In genomic region chr4:83484500-83485431, GRCh38 we compare ENCODE assay signal across 8 cellular contexts. TPM values are rescaled to one million over a fixed set of nuclear protein-coding genes. Genes with fewer than 3 reads are reported as not detected.
DNase-seq lines count a peak whose midpoint lies in the region; ATAC-seq, FAIRE-seq and TF ChIP-seq lines count a peak whose summit lies in the region.

Gene ABRAXAS1 (minus strand): TSS chr4:83485100. CDS start chr4:83485072, 28 bp downstream.

- H3K27ac ChIP-seq in keratinocyte (ENCODE audit: control insufficient read depth, insufficient read depth, low read length) = peak within 1 kb of the TSS; percentile 66

- H4K20me1 ChIP-seq in keratinocyte (ENCODE audit: control insufficient read depth, extremely low read depth, insufficient read depth, low read length) = no peaks in the 10 kb centered on the region

- DNase-seq in AG09319 (ENCODE audit: extremely low read depth, low read depth) = peak; percentile 79
- DNase-seq in NCI-H345 treated with DMSO at 0.1 percent for 48 hours (lab: John Stamatoyannopoulos, UW; ENCODE audit: unreplicated experiment) = peak; percentile 62
- peak; percentile 85 for DNase-seq in activated CD4-positive, CD25-positive, alpha-beta regulatory T cell treated with anti-CD3 and anti-CD28 coated beads, Interleukin-2, amount 50 U/mL, for 16 hours (ENCODE audit: low read depth, low spot score)
- DNase-seq in cerebellar cortex (ENCODE audit: low spot score) = peak; percentile 94
- peak; percentile 58 for DNase-seq in keratinocyte (ENCODE audit: low read depth, low spot score)
- DNase-seq in stimulated activated CD4-positive, alpha-beta T cell treated with anti-CD3 and anti-CD28 coated beads, Interleukin-12 subunit alpha, Interleukin-12 subunit beta, amount 100 ng/mL, for 48 hours (ENCODE audit: low read depth in 2 of 3, low spot score in 1 of 3) = peak; percentile 82 to 92 (median 84)

- ATAC-seq in GM19035 (IDR thresholded peaks at IDR 0.05; ENCODE audit: unreplicated experiment) (peak; percentile 96), HG03342 (IDR thresholded peaks at IDR 0.05; ENCODE audit: unreplicated experiment) (peak; percentile 95)

- FAIRE-seq in keratinocyte (lab: Jason Lieb, UNC) = no peak

- H3K36me3 ChIP-seq in keratinocyte (ENCODE audit: control insufficient read depth in 2 of 2, extremely low read depth in 1 of 2, insufficient read depth in 2 of 2, low read length in 2 of 2) = no peaks in the 10 kb centered on the region

- peak within 1 kb of the TSS; percentile 100 for H2AFZ ChIP-seq in keratinocyte (ENCODE audit: control insufficient read depth, low read length)

- dilution Hi-C loops in keratinocyte (cut with MboI; ENCODE audit: extremely low pct_ligation_motif_present, low sequenced_read_pairs) = no loop called here

- H3K27me3 ChIP-seq in keratinocyte (ENCODE audit: control insufficient read depth, extremely low read depth, insufficient read depth, low read length) = no peaks in the 10 kb centered on the region

- TF ChIP-seq CTCF in AG09319 (IDR thresholded peaks at IDR 0.05; ENCODE audit: low read depth, low read length) = no peak
- TF ChIP-seq CTCF in keratinocyte (optimal IDR thresholded peaks at IDR 0.05 in 1 of 3, IDR thresholded peaks at IDR 0.05 in 1 of 3, conservative IDR thresholded peaks at IDR 0.05 in 1 of 3; ENCODE audit: extremely low read depth in 1 of 3, insufficient read depth in 2 of 3, low read length in 3 of 3) = no peak

- peak within 1 kb of the TSS; percentile 63 to 93 (median 92) for H3K4me3 ChIP-seq in keratinocyte (ENCODE audit: control insufficient read depth in 2 of 3, extremely low read depth in 1 of 3, insufficient read depth in 2 of 3, low read depth in 1 of 3, low read length in 3 of 3)

- no peaks in the 10 kb centered on the region for H3K9me1 ChIP-seq in keratinocyte (ENCODE audit: control insufficient read depth, extremely low read depth, insufficient read depth, low read length)

- peak within 1 kb of the TSS; percentile 98 for H3K4me2 ChIP-seq in keratinocyte (ENCODE audit: control insufficient read depth, extremely low read depth, insufficient read depth, low read depth, low read length)

- H3K79me2 ChIP-seq in keratinocyte (ENCODE audit: control insufficient read depth, insufficient read depth, low read length) = no peaks in the 10 kb centered on the region

- peak within 1 kb of the TSS; percentile 84 for H3K9ac ChIP-seq in keratinocyte (ENCODE audit: control insufficient read depth, extremely low read depth, insufficient read depth, low read length)

- peaks cover 18% of the 10 kb centered on the region for H3K4me1 ChIP-seq in keratinocyte (ENCODE audit: control insufficient read depth, extremely low read depth, insufficient read depth, low read length)

- H3K9me3 ChIP-seq in keratinocyte (ENCODE audit: control insufficient read depth, low read depth, low read length) = no peaks in the 10 kb centered on the region

RNA-seq across cellular contexts. Expression of gene ABRAXAS1, which starts in this region (rescaled TPM):
- polyA plus RNA-seq in keratinocyte = 4.5 to 9.4 TPM (median 5.8 TPM) in 3 replicates
- polyA plus RNA-seq in keratinocyte (2011; ENCODE audit: low read depth) = 2.7 TPM
- 3.9 and 7.9 TPM in 2 replicates for polyA plus RNA-seq in keratinocyte (2011; cell fraction: cytosol; rRNA removed)
- polyA plus RNA-seq in keratinocyte (2011; cell fraction: nucleus; rRNA removed) = 3.0 and 4.1 TPM in 2 replicates
- polyA plus RNA-seq in keratinocyte (2012; ENCODE audit: low replicate concordance) = 2.4 and 5.2 TPM in 2 replicates
- 1.3 to 6.1 TPM (median 3.0 TPM) in 3 replicates for polyA minus RNA-seq in keratinocyte
- 6.1 TPM for polyA minus RNA-seq in keratinocyte (2011; cell fraction: cytosol; rRNA and poly(A)+ RNA removed)
- polyA minus RNA-seq in keratinocyte (2011; cell fraction: nucleus; rRNA and poly(A)+ RNA removed) = 1.4 and 2.6 TPM in 2 replicates

Comparison
In these comparisons a context has a peak if more than half of its experiments do, and no peak if none do; other contexts are left out.
1. Peak in every context shown above with its lines: DNase-seq, ATAC-seq, H3K4me3 ChIP-seq and H3K27ac ChIP-seq.